Comparison of ENCODE assay signal across 14 cellular contexts in the genomic region with DNA sequence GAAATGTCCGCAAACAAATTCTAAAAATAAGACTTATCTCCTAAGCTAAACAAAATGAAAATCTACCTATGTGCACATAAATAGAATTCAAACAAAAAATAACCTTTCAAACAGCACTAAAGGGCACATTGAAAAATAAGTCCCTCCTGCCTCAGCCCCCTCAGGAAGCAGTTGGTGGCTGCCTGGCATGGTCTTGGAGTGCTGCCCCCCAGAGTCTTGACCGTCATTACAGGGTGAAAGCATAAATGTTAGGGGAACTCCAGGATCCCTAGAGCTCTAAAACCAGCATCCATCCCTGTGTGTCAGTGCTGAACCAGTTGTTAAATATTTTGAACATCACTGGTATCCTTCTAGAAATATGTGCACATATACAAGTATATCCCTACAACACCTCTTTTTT. TPM values are rescaled to one million over a fixed set of nuclear protein-coding genes. Genes with fewer than 3 reads are reported as not detected.
DNase-seq lines count a peak whose midpoint lies in the region; ATAC-seq and TF ChIP-seq lines count a peak whose summit lies in the region.
"Had no signal": no experiment of that assay in that cellular context is flagged by ENCODE, and none has a peak within 500 bp of the region (broad histone marks: within the 10 kb centered on the region; RNA-seq: fewer than 3 reads in every experiment).

No MANE protein-coding gene starts in this region.

- peak; percentile 38; the same call in 1 of the 2 replicates for TF ChIP-seq RAD21 in SK-N-SH (IDR thresholded peaks at IDR 0.05; ENCODE audit: low read length)

- intact Hi-C loops in right lobe of liver (cut with DNase I): loop anchor here in 1 of 2 donors (5.0 kb wide), 1 partner anchor 186 kb away; no protein-coding TSS in a partner anchor

- H3K79me2 ChIP-seq in SK-N-SH (ENCODE audit: insufficient read depth) (no peaks in the 10 kb centered on the region), neural progenitor cell (ENCODE audit: low read depth) (no peaks in the 10 kb centered on the region)

- H3K4me1 Mint-ChIP-seq in brain: peaks cover 47% of the 10 kb centered on the region
- H3K4me1 Mint-ChIP-seq in neural progenitor cell: peaks cover 18% of the 10 kb centered on the region

- H3K27ac ChIP-seq in SK-N-SH (ENCODE audit: low read depth in 2 of 2, low read length in 1 of 2) (no peak overlapping the region), neural progenitor cell (no peak overlapping the region), right lobe of liver (no peak overlapping the region)
- H3K27ac ChIP-seq: psoas muscle, SK-N-MC, VCaP had no signal

- DNase-seq in SK-N-SH (peak; percentile 41), NB4 (ENCODE audit: low read depth) (peak; percentile 43), neural progenitor cell (ENCODE audit: low spot score) (peak; percentile 56), right lobe of liver (no peak)
- DNase-seq: left cardiac atrium had no signal

- no peak for ATAC-seq in SK-N-SH treated with all-trans-retinoic acid at 6 μM for 48 hours
- no peak for ATAC-seq in GM18498 (IDR thresholded peaks at IDR 0.05; ENCODE audit: unreplicated experiment)
- ATAC-seq in right lobe of liver: no peak
- ATAC-seq in GM21390 (IDR thresholded peaks at IDR 0.05; ENCODE audit: unreplicated experiment): no peak

- TF ChIP-seq CTCF in SK-N-SH (IDR thresholded peaks at IDR 0.05): peak; percentile 15; the same call in 1 of the 2 replicates
- TF ChIP-seq CTCF in NB4 (IDR thresholded peaks at IDR 0.05; ENCODE audit: low read depth, low read length): peak; percentile 18
- TF ChIP-seq CTCF in brain (conservative IDR thresholded peaks at IDR 0.05): no peak
- peak; percentile 53 for TF ChIP-seq CTCF in neural progenitor cell (IDR thresholded peaks at IDR 0.05)
- TF ChIP-seq CTCF in right lobe of liver (IDR thresholded peaks at IDR 0.05): no peak

- no peak overlapping the region for H3K4me2 ChIP-seq in SK-N-SH
- no peak overlapping the region for H3K4me2 ChIP-seq in neural progenitor cell

- TF ChIP-seq POLR2A in NB4 (IDR thresholded peaks at IDR 0.05; ENCODE audit: extremely low read depth, insufficient read length): no peak
- TF ChIP-seq POLR2A in right lobe of liver (IDR thresholded peaks at IDR 0.05): no peak

- H3K4me3 ChIP-seq in SK-N-SH (ENCODE audit: low read depth in 2 of 2, low read length in 1 of 2): no peak overlapping the region
- H3K4me3 ChIP-seq in NB4 (ENCODE audit: low read depth, low read length): no peak overlapping the region
- H3K4me3 ChIP-seq in neural progenitor cell: no peak overlapping the region
- H3K4me3 ChIP-seq in right lobe of liver: no peak overlapping the region
- H3K4me3 ChIP-seq: psoas muscle, SK-N-MC had no signal

- H3K27me3 Mint-ChIP-seq in brain: peaks cover 5% of the 10 kb centered on the region
- H3K27me3 Mint-ChIP-seq in neural progenitor cell (ENCODE audit: insufficient read depth, low read depth): peaks cover 12% of the 10 kb centered on the region
- H3K27me3 Mint-ChIP-seq: activated naive CD4-positive, alpha-beta T cell treated with anti-CD3 and anti-CD28 coated beads, Interleukin-2, amount 50 U/mL, for 24 hours had no signal

- WGBS in SK-N-SH (ENCODE audit: low lambda C conversion rate): 70% methylated on average over 2 of the region's 2 CpGs
- 86% methylated on average over 1 of the region's 2 CpGs for WGBS in right lobe of liver (ENCODE audit: insufficient coverage, low coverage, low lambda C conversion rate, missing lambda C conversion rate)

- H3K4me3 Mint-ChIP-seq in brain (no peak overlapping the region), neural progenitor cell (no peak overlapping the region)
- H3K4me3 Mint-ChIP-seq: activated CD8-positive, alpha-beta memory T cell treated with anti-CD3 and anti-CD28 coated beads, Interleukin-2, amount 10 ng/mL, durations not matched to agents 7 days and 5 days; activated naive CD4-positive, alpha-beta T cell treated with anti-CD3 and anti-CD28 coated beads, Interleukin-2, amount 50 U/mL, for 24 hours had no signal

- H3K27ac Mint-ChIP-seq in brain (peak overlapping the region in 3 of 5 experiments; percentile 16 to 47 (median 16)), neural progenitor cell (no peak overlapping the region)
- H3K27ac Mint-ChIP-seq: activated CD8-positive, alpha-beta memory T cell treated with anti-CD3 and anti-CD28 coated beads, Interleukin-2, amount 10 ng/mL, durations not matched to agents 7 days and 5 days; activated naive CD4-positive, alpha-beta T cell treated with anti-CD3 and anti-CD28 coated beads, Interleukin-2, amount 50 U/mL, for 24 hours had no signal

- H3F3A ChIP-seq in SK-N-SH (replicated peaks; ENCODE audit: insufficient read depth) (peaks cover 4% of the 10 kb centered on the region), neural progenitor cell (ENCODE audit: low read depth) (peaks cover 10% of the 10 kb centered on the region)

- no peaks in the 10 kb centered on the region for H3K36me3 ChIP-seq in SK-N-SH (replicated peaks in 1 of 2; ENCODE audit: control insufficient read depth in 1 of 2, insufficient read depth in 2 of 2, low read length in 1 of 2)
- H3K36me3 ChIP-seq in neural progenitor cell: no peaks in the 10 kb centered on the region
- no peaks in the 10 kb centered on the region for H3K36me3 ChIP-seq in right lobe of liver

- H3K4me1 ChIP-seq in SK-N-SH (ENCODE audit: control insufficient read depth in 1 of 2, insufficient read depth in 2 of 2, low read depth in 1 of 2, low read length in 1 of 2) (peaks cover 0 to 11% of the 10 kb centered on the region in 2 experiments; a peak in 2 of 4 replicates), neural progenitor cell (peaks cover 11% of the 10 kb centered on the region), right lobe of liver (no peaks in the 10 kb centered on the region)

- TF ChIP-seq EP300 in SK-N-SH (IDR thresholded peaks at IDR 0.05; ENCODE audit: borderline replicate concordance in 1 of 2, low read depth in 1 of 2, low read length in 1 of 2): no peak

- CTCF ChIA-PET in SK-N-SH (lab: Yijun Ruan, JAX): interaction anchor here (0.8 to 12.5 kb wide), 36 partner anchors 8 to 639 kb away, joined by 3 to 829 read pairs (median 6); partner anchors contain the start of genes RGS16 and RNASEL

- H3K9me2 ChIP-seq in SK-N-SH: no peaks in the 10 kb centered on the region

- H3K27me3 ChIP-seq in SK-N-SH (ENCODE audit: insufficient read depth) (peaks cover 4% of the 10 kb centered on the region; the same call in 1 of the 2 replicates), neural progenitor cell (peaks cover 13% of the 10 kb centered on the region), right lobe of liver (no peaks in the 10 kb centered on the region)

- H4K20me1 ChIP-seq in SK-N-SH (ENCODE audit: insufficient read depth): no peaks in the 10 kb centered on the region
- no peaks in the 10 kb centered on the region for H4K20me1 ChIP-seq in neural progenitor cell (ENCODE audit: low read depth)

- H3K9me3 ChIP-seq in SK-N-SH (no peaks in the 10 kb centered on the region), neural progenitor cell (ENCODE audit: low read depth) (no peaks in the 10 kb centered on the region), right lobe of liver (no peaks in the 10 kb centered on the region)
- H3K9me3 ChIP-seq: psoas muscle had no signal

- H3K36me3 Mint-ChIP-seq in brain: no peaks in the 10 kb centered on the region
- H3K36me3 Mint-ChIP-seq in neural progenitor cell: no peaks in the 10 kb centered on the region
- H3K36me3 Mint-ChIP-seq: activated CD8-positive, alpha-beta memory T cell treated with anti-CD3 and anti-CD28 coated beads, Interleukin-2, amount 10 ng/mL, durations not matched to agents 7 days and 5 days; activated naive CD4-positive, alpha-beta T cell treated with anti-CD3 and anti-CD28 coated beads, Interleukin-2, amount 50 U/mL, for 24 hours had no signal

- no peak overlapping the region for H2AFZ ChIP-seq in SK-N-SH (ENCODE audit: low read depth)
- no peak overlapping the region for H2AFZ ChIP-seq in neural progenitor cell (replicated peaks)

- H3K9me3 Mint-ChIP-seq in brain (no peaks in the 10 kb centered on the region), neural progenitor cell (no peaks in the 10 kb centered on the region)
- H3K9me3 Mint-ChIP-seq: activated naive CD4-positive, alpha-beta T cell treated with anti-CD3 and anti-CD28 coated beads, Interleukin-2, amount 50 U/mL, for 24 hours had no signal

- POLR2A ChIA-PET in SK-N-SH (lab: Yijun Ruan, JAX): interaction anchor here (1.2 to 2.5 kb wide), 4 partner anchors 80 to 187 kb away, joined by 3 to 9 read pairs (median 4); no protein-coding TSS in a partner anchor

- no peak overlapping the region for H3K9ac ChIP-seq in SK-N-SH
- no peak overlapping the region for H3K9ac ChIP-seq in neural progenitor cell

TF ChIP-seq in SK-N-SH, 30 proteins besides CTCF, POLR2A, EP300 and RAD21:
- TF ChIP-seq SMC3 (IDR thresholded peaks at IDR 0.05; ENCODE audit: low read depth, low read length) (peak; percentile 24; the same call in 1 of the 2 replicates), CHD2 (IDR thresholded peaks at IDR 0.05; ENCODE audit: low read length, partially characterized antibody) (no peak)
TF ChIP-seq in SK-N-SH: peak in this region for 1.

TF ChIP-seq in SK-N-SH treated with all-trans-retinoic acid at 6 μM for 48 hours, 23 proteins besides CTCF, POLR2A, EP300 and RAD21 (continues in another document):
- TF ChIP-seq ESRRG (CRISPR knock-in tag; IDR thresholded peaks at IDR 0.05) (no peak), CSRNP3 (CRISPR knock-in tag; IDR thresholded peaks at IDR 0.05) (no peak)

RNA-seq across cellular contexts. Expression of gene NPL, which starts 6.5 kb away (rescaled TPM):
- polyA plus RNA-seq in SK-N-SH (2012; rRNA removed) (1.5 and 2.5 TPM in 2 replicates), brain (ENCODE audit: insufficient read depth, low read depth, low replicate concordance) (3.2 TPM)
- polyA plus RNA-seq in SK-N-SH (2012; cell fraction: cytosol; rRNA removed): 1.6 and 1.7 TPM in 2 replicates
- polyA plus RNA-seq in SK-N-SH (2012; cell fraction: nucleus; rRNA removed): 3.5 and 3.8 TPM in 2 replicates
- total RNA-seq in neural progenitor cell (ENCODE audit: low replicate concordance) (1.3 and 3.4 TPM in 2 replicates), right lobe of liver (10 to 100 TPM; 10.1 to 28.1 (median 14.4) TPM)

RNA-seq across cellular contexts. Expression of gene DHX9, which starts 56.1 kb away (rescaled TPM):
- polyA plus RNA-seq in SK-N-SH (2012; rRNA removed) (145 and 170 TPM in 2 replicates), brain (ENCODE audit: insufficient read depth, low read depth, low replicate concordance) (141 TPM)
- polyA plus RNA-seq in SK-N-SH (2012; cell fraction: cytosol; rRNA removed): 158 and 160 TPM in 2 replicates
- 131 and 175 TPM in 2 replicates for polyA plus RNA-seq in SK-N-SH (2012; cell fraction: nucleus; rRNA removed)
- total RNA-seq in neural progenitor cell (ENCODE audit: low replicate concordance) (257 and 400 TPM in 2 replicates), right lobe of liver (10 to 100 TPM; 32.6 to 51.0 (median 39.5) TPM)

Comparison
In these comparisons a context has a peak if more than half of its experiments do, and no peak if none do; other contexts are left out.
1. DNase-seq: peak in SK-N-SH (single experiment), NB4 (single experiment) and neural progenitor cell (single experiment); none in right lobe of liver (0 of 3).
2. CTCF ChIP-seq: peak in SK-N-SH (single experiment), NB4 (single experiment) and neural progenitor cell (single experiment); none in brain (0 of 2) and right lobe of liver (0 of 4).